In the genomic region with DNA sequence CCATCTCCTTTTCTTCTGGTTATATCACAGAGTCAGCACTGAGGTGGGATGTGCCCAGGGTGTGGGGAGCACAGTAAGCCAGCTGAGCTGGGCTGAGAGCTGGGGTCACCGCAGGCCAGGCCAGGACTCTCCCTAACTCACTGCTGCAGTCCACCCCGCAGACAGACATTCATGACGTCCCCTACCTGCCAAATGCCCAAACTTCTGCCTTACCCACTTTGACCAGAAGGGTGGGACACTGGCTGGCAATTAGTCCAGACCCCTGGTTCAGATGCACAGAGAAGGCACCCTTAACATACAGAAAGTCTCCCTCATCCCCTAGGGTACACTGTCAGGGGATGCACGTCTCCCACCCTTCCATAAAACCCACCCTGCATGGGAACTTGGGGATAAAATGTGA, we compare ENCODE assay signal across 1 cellular context.
TF ChIP-seq lines count a peak whose summit lies in the region.

No MANE protein-coding gene starts in this region.

TF ChIP-seq in WTC11, 78 proteins besides CTCF, POLR2A, EP300 and RAD21 (continued from another document):
- TF ChIP-seq ARID4B (CRISPR knock-in tag; IDR thresholded peaks at IDR 0.05; ENCODE audit: borderline replicate concordance), result no peak
